14 cellular contexts compared by ENCODE assay signal in the genomic region with DNA sequence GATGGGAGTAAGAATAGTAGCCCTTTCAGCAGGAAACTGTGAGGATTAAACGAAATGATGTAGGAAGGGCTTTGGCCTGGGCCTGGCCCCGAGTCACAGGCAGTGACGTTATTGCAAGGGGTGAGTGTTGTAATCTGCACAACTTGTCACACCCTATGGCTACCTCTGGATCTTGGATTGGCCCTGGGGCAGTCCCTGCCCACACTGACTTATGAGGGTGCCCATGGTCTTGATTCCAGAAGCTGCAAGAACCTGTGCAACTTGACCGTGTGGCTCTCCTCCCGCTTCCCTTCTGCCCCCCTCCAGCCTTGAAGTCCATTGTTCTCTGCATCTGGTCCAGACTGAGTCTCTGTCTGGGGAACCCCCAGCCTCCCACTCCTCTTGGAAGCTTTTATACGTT. TPM values are rescaled to one million over a fixed set of nuclear protein-coding genes. Genes with fewer than 3 reads are reported as not detected.
A peak's percentile ranks its signal among the peaks of the same experiment; 100 is the strongest.
DNase-seq lines count a peak whose midpoint lies in the region; ATAC-seq, FAIRE-seq and TF ChIP-seq lines count a peak whose summit lies in the region.
"Had no signal": no experiment of that assay in that cellular context is flagged by ENCODE, and none has a peak within 500 bp of the region (broad histone marks: within the 10 kb centered on the region; RNA-seq: fewer than 3 reads in every experiment).

No MANE protein-coding gene starts in this region.

- H3K79me2 ChIP-seq in HepG2 (ENCODE audit: insufficient read depth, low read length) = no peaks in the 10 kb centered on the region

- no peak overlapping the region for H3K4me3 ChIP-seq in right lobe of liver
- H3K4me3 ChIP-seq in HepG2 (replicated peaks in 1 of 3; ENCODE audit: insufficient read depth in 1 of 3, low read depth in 2 of 3, low read length in 3 of 3) = no peak overlapping the region
- H3K4me3 ChIP-seq in heart left ventricle = peak overlapping the region in 8 of 12 donors; percentile 49 to 63 (median 54)
- peak overlapping the region in 2 of 4 donors; percentile 35 to 50 for H3K4me3 ChIP-seq in upper lobe of left lung
- H3K4me3 ChIP-seq: pancreas had no signal

- H3K36me3 ChIP-seq in right lobe of liver = no peaks in the 10 kb centered on the region
- no peaks in the 10 kb centered on the region for H3K36me3 ChIP-seq in HepG2 (replicated peaks in 1 of 2; ENCODE audit: control insufficient read depth in 1 of 2, insufficient read depth in 2 of 2, low read length in 2 of 2)
- no peaks in the 10 kb centered on the region for H3K36me3 ChIP-seq in heart left ventricle
- H3K36me3 ChIP-seq in upper lobe of left lung = peaks cover 0 to 3% (median 0%) of the 10 kb centered on the region in 4 donors
- H3K36me3 ChIP-seq: pancreas had no signal

- no peaks in the 10 kb centered on the region for H3K36me3 Mint-ChIP-seq in activated CD8-positive, alpha-beta T cell treated with anti-CD3 and anti-CD28 coated beads, Interleukin-2, amount 10 ng/mL, durations not matched to agents 7 days and 5 days (ENCODE audit: low read depth)

- 28% methylated on average over 4 of the region's 6 CpGs for WGBS in right lobe of liver (ENCODE audit: insufficient coverage, low coverage, low lambda C conversion rate, missing lambda C conversion rate)
- 26% methylated on average over 6 of the region's 6 CpGs for WGBS in HepG2 (ENCODE audit: low lambda C conversion rate)
- WGBS in heart left ventricle, 4 donors = 50 to 69% (median 51%) methylated on average over 6 of the region's 6 CpGs
- 40 to 50% methylated on average over 5 to 6 of the region's 6 CpGs for whole genome bisulfite sequencing in upper lobe of left lung, 2 donors

- CTCF ChIA-PET in HepG2 (lab: Yijun Ruan, JAX; ENCODE audit: low intra/inter-chr PET ratio, low total read pairs) = interaction anchor here (2.8 kb wide), 1 partner anchor 266 kb away, joined by 30 read pairs; no protein-coding TSS in a partner anchor
- CTCF ChIA-PET in activated CD8-positive, alpha-beta T cell treated with anti-CD3 and anti-CD28 coated beads, Interleukin-2, amount 10 ng/mL, durations not matched to agents 7 days and 5 days (lab: Charles Lee) = interaction anchor here (1.1 to 6.9 kb wide), 12 partner anchors 12 to 295 kb away, joined by 3 to 224 read pairs (median 20); a partner anchor contains a TSS

- BruUV-seq in HepG2 (replicated peaks; lab: Mats Ljungman, UMichigan) = no TSS peak

- TF ChIP-seq RAD21 in HepG2 (CRISPR knock-in tag; IDR thresholded peaks at IDR 0.05) = no peak

- POLR2A ChIA-PET in HepG2 (lab: Yijun Ruan, JAX) = no interaction called here
- POLR2A ChIA-PET in activated CD8-positive, alpha-beta T cell treated with anti-CD3 and anti-CD28 coated beads, Interleukin-2, amount 10 ng/mL, durations not matched to agents 7 days and 5 days (lab: Charles Lee) = interaction anchor here (2.8 to 3.0 kb wide), 2 partner anchors 10 to 35 kb away, joined by 12 to 30 read pairs; a partner anchor contains a TSS

- peak overlapping the region; percentile 60 for H3K4me3 Mint-ChIP-seq in activated CD8-positive, alpha-beta T cell treated with anti-CD3 and anti-CD28 coated beads, Interleukin-2, amount 10 ng/mL, durations not matched to agents 7 days and 5 days

- H2AFZ ChIP-seq in HepG2 (ENCODE audit: low read length) = no peak overlapping the region

- no peaks in the 10 kb centered on the region for H4K20me1 ChIP-seq in HepG2 (ENCODE audit: insufficient read depth, low read length)

- TF ChIP-seq CTCF in right lobe of liver (IDR thresholded peaks at IDR 0.05) (no peak), HepG2 (CRISPR knock-in tag; IDR thresholded peaks at IDR 0.05) (no peak), heart left ventricle (IDR thresholded peaks at IDR 0.05) (no peak), upper lobe of left lung (IDR thresholded peaks at IDR 0.05) (no peak)

- intact Hi-C loops in right lobe of liver (cut with DNase I) (loop anchor here (5.0 kb wide), 2 partner anchors 76 to 261 kb away; no protein-coding TSS in a partner anchor), HepG2 (cut with micrococcal nuclease; ENCODE audit: unreplicated experiment) (no loop called here), heart left ventricle (cut with DNase I) (loop anchor here (2.0 to 5.0 kb wide), 10 partner anchors 34 to 266 kb away; a partner anchor contains a TSS)

- H3K27ac ChIP-seq in right lobe of liver (no peak overlapping the region), HepG2 (ENCODE audit: extremely low read length, insufficient read depth, low read length) (no peak overlapping the region), heart left ventricle (peak overlapping the region; percentile 46 to 91 (median 74)), upper lobe of left lung (peak overlapping the region; percentile 65 to 87 (median 72))
- H3K27ac ChIP-seq: C4-2B, pancreas had no signal

- no peak overlapping the region for H3K9ac ChIP-seq in HepG2 (ENCODE audit: insufficient read depth, low read depth, low read length)

- peak overlapping the region; percentile 82 for H3K27ac Mint-ChIP-seq in activated CD8-positive, alpha-beta T cell treated with anti-CD3 and anti-CD28 coated beads, Interleukin-2, amount 10 ng/mL, durations not matched to agents 7 days and 5 days

- FAIRE-seq in HepG2 (lab: Jason Lieb, UNC) = no peak
- FAIRE-seq: colon, GM12892, pancreas had no signal

- peaks cover 66% of the 10 kb centered on the region for H3K4me1 Mint-ChIP-seq in activated CD8-positive, alpha-beta T cell treated with anti-CD3 and anti-CD28 coated beads, Interleukin-2, amount 10 ng/mL, durations not matched to agents 7 days and 5 days (ENCODE audit: low read depth)

- no peaks in the 10 kb centered on the region for H3K27me3 Mint-ChIP-seq in activated CD8-positive, alpha-beta T cell treated with anti-CD3 and anti-CD28 coated beads, Interleukin-2, amount 10 ng/mL, durations not matched to agents 7 days and 5 days (ENCODE audit: low read depth)

- H3K27me3 ChIP-seq in right lobe of liver (no peaks in the 10 kb centered on the region), HepG2 (ENCODE audit: control insufficient read depth in 1 of 2, insufficient read depth in 2 of 2, low read length in 2 of 2) (peaks cover 0 to 28% of the 10 kb centered on the region in 2 experiments; a peak in 4 of 5 replicates), heart left ventricle (no peaks in the 10 kb centered on the region), upper lobe of left lung (no peaks in the 10 kb centered on the region)
- H3K27me3 ChIP-seq: pancreas had no signal

- peaks cover 0 to 3% (median 0%) of the 10 kb centered on the region in 4 donors for H3K4me1 ChIP-seq in right lobe of liver
- peaks cover 19% of the 10 kb centered on the region for H3K4me1 ChIP-seq in HepG2 (ENCODE audit: insufficient read depth, low read length)
- peaks cover 0 to 72% (median 32%) of the 10 kb centered on the region in 12 donors for H3K4me1 ChIP-seq in heart left ventricle
- H3K4me1 ChIP-seq in upper lobe of left lung = peaks cover 29 to 44% (median 38%) of the 10 kb centered on the region in 4 donors

- no peaks in the 10 kb centered on the region for H3K9me3 Mint-ChIP-seq in activated CD8-positive, alpha-beta T cell treated with anti-CD3 and anti-CD28 coated beads, Interleukin-2, amount 10 ng/mL, durations not matched to agents 7 days and 5 days (ENCODE audit: insufficient read depth)

- TF ChIP-seq POLR2A in right lobe of liver (IDR thresholded peaks at IDR 0.05) (no peak), HepG2 (IDR thresholded peaks at IDR 0.05; ENCODE audit: insufficient read depth in 1 of 2, low read depth in 2 of 2, low read length in 2 of 2) (no peak), heart left ventricle (IDR thresholded peaks at IDR 0.05) (no peak), upper lobe of left lung (IDR thresholded peaks at IDR 0.05) (no peak)

- ATAC-seq in right lobe of liver (peak in 3 of 4 donors; percentile 5 to 27 (median 9)), HepG2 (no peak), heart left ventricle (peak; percentile 38 to 74 (median 71)), upper lobe of left lung (ENCODE audit: low FRiP score in 2 of 2) (peak; percentile 37 to 77), HG03521 (IDR thresholded peaks at IDR 0.05; ENCODE audit: unreplicated experiment) (no peak)
- no peak for ATAC-seq in activated CD8-positive, alpha-beta T cell treated with anti-CD3 and anti-CD28 coated beads, Interleukin-2, amount 10 ng/mL, durations not matched to agents 7 days and 5 days
- ATAC-seq: Panc1 had no signal

- TF ChIP-seq EP300 in HepG2 (IDR thresholded peaks at IDR 0.05; ENCODE audit: low read depth in 2 of 2, low read length in 2 of 2) (no peak), HepG2 (CRISPR knock-in tag; IDR thresholded peaks at IDR 0.05; ENCODE audit: borderline replicate concordance) (no peak), upper lobe of left lung (IDR thresholded peaks at IDR 0.05) (no peak)

- H3K4me2 ChIP-seq in HepG2 (ENCODE audit: low read depth, low read length) = no peak overlapping the region

- in situ Hi-C loops in HepG2 (cut with HindIII; ENCODE audit: extremely low pct_ligation_motif_present, low pct_unique_long_range_greater_than_20kb) = loop anchor here (5.0 kb wide), 1 partner anchor 271 kb away; no protein-coding TSS in a partner anchor

- H3K9me3 ChIP-seq in right lobe of liver (no peaks in the 10 kb centered on the region), HepG2 (ENCODE audit: low read length) (no peaks in the 10 kb centered on the region), heart left ventricle (no peaks in the 10 kb centered on the region), upper lobe of left lung (no peaks in the 10 kb centered on the region)
- H3K9me3 ChIP-seq: pancreas had no signal

- DNase-seq in right lobe of liver = no peak
- DNase-seq in HepG2 (ENCODE audit: low spot score) = no peak
- no peak for DNase-seq in activated CD8-positive, alpha-beta T cell treated with anti-CD3 and anti-CD28 coated beads, Interleukin-2, amount 10 ng/mL, durations not matched to agents 7 days and 5 days
- DNase-seq in heart left ventricle = peak in 4 of 5 donors; percentile 44 to 67 (median 55)
- DNase-seq in upper lobe of left lung = peak in 1 of 2 donors; percentile 51
- DNase-seq in NCI-H774 (lab: John Stamatoyannopoulos, UW) = no peak
- no peak for DNase-seq in NCI-H2107 treated with DMSO at 0.1 percent for 48 hours (lab: John Stamatoyannopoulos, UW; ENCODE audit: unreplicated experiment)
- DNase-seq: pancreas had no signal

RNA-seq across cellular contexts. Expression of a gene that starts 0.8 kb away (rescaled TPM):
- total RNA-seq in right lobe of liver (1 to 10 TPM; 1.5 to 4.4 (median 1.9) TPM), HepG2 (2016; rRNA removed; fragmentation: Illumina TruSeq; extraction: Trizol) (not detected in 2 replicates), heart left ventricle (10 to 100 TPM in 6 of 9 donors, 1 to 10 TPM in 3; 5.0 to 23.9 (median 11.2) TPM), upper lobe of left lung (10 to 100 TPM in 3 of 6 donors, 1 to 10 TPM in 3; 2.1 to 26.0 (median 10.7) TPM)
- not detected in 2 replicates for total RNA-seq in HepG2 (2016; cell fraction: cytosol; rRNA removed; fragmentation: Illumina TruSeq; extraction: Trizol; ENCODE audit: low read depth)
- total RNA-seq in HepG2 (2016; cell fraction: insoluble cytoplasmic fraction; rRNA removed; fragmentation: Illumina TruSeq; extraction: Trizol) = not detected in 2 replicates
- not detected in 2 replicates for total RNA-seq in HepG2 (2016; cell fraction: membrane; rRNA removed; fragmentation: Illumina TruSeq; extraction: Trizol)
- total RNA-seq in HepG2 (2016; cell fraction: nucleus; rRNA removed; fragmentation: Illumina TruSeq; extraction: Trizol) = not detected in 2 replicates
- polyA plus RNA-seq in HepG2 (2011; rRNA removed) (not detected in 2 replicates), heart left ventricle (1 to 10 TPM; 2.9 to 5.7 TPM)
- not detected in 2 replicates for polyA plus RNA-seq in HepG2 (2011; cell fraction: cytosol; rRNA removed)
- not detected in 2 replicates for polyA plus RNA-seq in HepG2 (2011; cell fraction: nucleus; rRNA removed)
- 0.13 and 0.25 TPM in 2 replicates for polyA plus RNA-seq in HepG2 (2012)
- polyA plus RNA-seq in HepG2 (2016; cell fraction: cytosol; fragmentation: Illumina TruSeq; extraction: Trizol; ENCODE audit: low read depth) = not detected in 2 replicates
- polyA plus RNA-seq in HepG2 (2016; cell fraction: insoluble cytoplasmic fraction; fragmentation: Illumina TruSeq; extraction: Trizol; ENCODE audit: low read depth) = not detected in 2 replicates
- not detected in 2 replicates for polyA plus RNA-seq in HepG2 (2016; cell fraction: membrane; fragmentation: Illumina TruSeq; extraction: Trizol; ENCODE audit: low read depth)
- polyA plus RNA-seq in HepG2 (2016; cell fraction: nucleus; fragmentation: Illumina TruSeq; extraction: Trizol; ENCODE audit: insufficient read depth, low read depth) = not detected in 2 replicates
- polyA minus RNA-seq in HepG2 (2011; rRNA and poly(A)+ RNA removed; ENCODE audit: low replicate concordance) = 0.33 TPM in 1 of 2 replicates, not detected in the other
- polyA minus RNA-seq in HepG2 (2011; cell fraction: cytosol; rRNA and poly(A)+ RNA removed) = not detected in 2 replicates
- polyA minus RNA-seq in HepG2 (2011; cell fraction: nucleus; rRNA and poly(A)+ RNA removed) = not detected in 2 replicates
- under 1 TPM; 0.26 to 0.29 TPM for total RNA-seq in activated CD8-positive, alpha-beta T cell treated with anti-CD3 and anti-CD28 coated beads, Interleukin-2, amount 10 ng/mL, durations not matched to agents 7 days and 5 days
- total RNA-seq: M059J had no signal

RNA-seq across cellular contexts. Expression of a gene that starts 10.1 kb away (rescaled TPM):
- total RNA-seq in right lobe of liver = 10 to 100 TPM; 34.8 to 54.8 (median 41.8) TPM
- 28.1 and 42.4 TPM in 2 replicates for total RNA-seq in HepG2 (2016; rRNA removed; fragmentation: Illumina TruSeq; extraction: Trizol)
- total RNA-seq in HepG2 (2016; cell fraction: cytosol; rRNA removed; fragmentation: Illumina TruSeq; extraction: Trizol; ENCODE audit: low read depth) = 7.6 TPM in 2 replicates
- total RNA-seq in HepG2 (2016; cell fraction: insoluble cytoplasmic fraction; rRNA removed; fragmentation: Illumina TruSeq; extraction: Trizol) = 29.9 and 40.7 TPM in 2 replicates
- 23.1 and 23.3 TPM in 2 replicates for total RNA-seq in HepG2 (2016; cell fraction: membrane; rRNA removed; fragmentation: Illumina TruSeq; extraction: Trizol)
- 16.1 and 19.9 TPM in 2 replicates for total RNA-seq in HepG2 (2016; cell fraction: nucleus; rRNA removed; fragmentation: Illumina TruSeq; extraction: Trizol)
- 11.0 and 11.3 TPM in 2 replicates for polyA plus RNA-seq in HepG2 (2011; rRNA removed)
- polyA plus RNA-seq in HepG2 (2011; cell fraction: cytosol; rRNA removed) = 6.2 and 9.3 TPM in 2 replicates
- polyA plus RNA-seq in HepG2 (2011; cell fraction: nucleus; rRNA removed) = 5.6 and 8.1 TPM in 2 replicates
- 13.0 and 15.4 TPM in 2 replicates for polyA plus RNA-seq in HepG2 (2012)
- 5.0 and 7.5 TPM in 2 replicates for polyA plus RNA-seq in HepG2 (2016; cell fraction: cytosol; fragmentation: Illumina TruSeq; extraction: Trizol; ENCODE audit: low read depth)
- polyA plus RNA-seq in HepG2 (2016; cell fraction: insoluble cytoplasmic fraction; fragmentation: Illumina TruSeq; extraction: Trizol; ENCODE audit: low read depth) = 23.5 and 26.8 TPM in 2 replicates
- 11.6 and 11.8 TPM in 2 replicates for polyA plus RNA-seq in HepG2 (2016; cell fraction: membrane; fragmentation: Illumina TruSeq; extraction: Trizol; ENCODE audit: low read depth)
- polyA plus RNA-seq in HepG2 (2016; cell fraction: nucleus; fragmentation: Illumina TruSeq; extraction: Trizol; ENCODE audit: insufficient read depth, low read depth) = 9.6 and 13.2 TPM in 2 replicates
- polyA minus RNA-seq in HepG2 (2011; rRNA and poly(A)+ RNA removed; ENCODE audit: low replicate concordance) = 16.9 and 18.8 TPM in 2 replicates
- polyA minus RNA-seq in HepG2 (2011; cell fraction: cytosol; rRNA and poly(A)+ RNA removed) = 8.3 and 10.7 TPM in 2 replicates
- 10.7 and 13.6 TPM in 2 replicates for polyA minus RNA-seq in HepG2 (2011; cell fraction: nucleus; rRNA and poly(A)+ RNA removed)
- total RNA-seq in activated CD8-positive, alpha-beta T cell treated with anti-CD3 and anti-CD28 coated beads, Interleukin-2, amount 10 ng/mL, durations not matched to agents 7 days and 5 days = 10 to 100 TPM; 22.2 to 26.0 TPM
- 100 to 1,000 TPM in 5 of 9 donors, 10 to 100 TPM in 4; 88.5 to 131 (median 103) TPM for total RNA-seq in heart left ventricle
- polyA plus RNA-seq in heart left ventricle = 100 to 1,000 TPM in 1 of 2 donors, 10 to 100 TPM in 1; 21.3 to 105 TPM
- 10 to 100 TPM; 20.3 to 54.6 (median 44.3) TPM for total RNA-seq in upper lobe of left lung

RNA-seq across cellular contexts. Expression of a gene that starts 35.1 kb away (rescaled TPM):
- total RNA-seq in right lobe of liver (10 to 100 TPM; 39.4 to 57.9 (median 43.8) TPM), HepG2 (2016; rRNA removed; fragmentation: Illumina TruSeq; extraction: Trizol) (46.5 and 57.5 TPM in 2 replicates), heart left ventricle (100 to 1,000 TPM in 4 of 9 donors, 10 to 100 TPM in 5; 63.1 to 174 (median 96.0) TPM), upper lobe of left lung (100 to 1,000 TPM in 1 of 6 donors, 10 to 100 TPM in 5; 59.4 to 151 (median 87.5) TPM)
- total RNA-seq in HepG2 (2016; cell fraction: cytosol; rRNA removed; fragmentation: Illumina TruSeq; extraction: Trizol; ENCODE audit: low read depth) = 7.7 and 8.6 TPM in 2 replicates
- 44.4 and 53.9 TPM in 2 replicates for total RNA-seq in HepG2 (2016; cell fraction: insoluble cytoplasmic fraction; rRNA removed; fragmentation: Illumina TruSeq; extraction: Trizol)
- total RNA-seq in HepG2 (2016; cell fraction: membrane; rRNA removed; fragmentation: Illumina TruSeq; extraction: Trizol) = 23.5 and 25.7 TPM in 2 replicates
- 61.2 and 73.5 TPM in 2 replicates for total RNA-seq in HepG2 (2016; cell fraction: nucleus; rRNA removed; fragmentation: Illumina TruSeq; extraction: Trizol)
- polyA plus RNA-seq in HepG2 (2011; rRNA removed) (90.3 and 97.1 TPM in 2 replicates), heart left ventricle (10 to 100 TPM; 56.8 to 59.1 TPM)
- 44.7 and 66.5 TPM in 2 replicates for polyA plus RNA-seq in HepG2 (2011; cell fraction: cytosol; rRNA removed)
- polyA plus RNA-seq in HepG2 (2011; cell fraction: nucleus; rRNA removed) = 267 and 277 TPM in 2 replicates
- polyA plus RNA-seq in HepG2 (2012) = 44.3 and 49.8 TPM in 2 replicates
- polyA plus RNA-seq in HepG2 (2016; cell fraction: cytosol; fragmentation: Illumina TruSeq; extraction: Trizol; ENCODE audit: low read depth) = 8.6 and 10.7 TPM in 2 replicates
- 46.9 and 52.3 TPM in 2 replicates for polyA plus RNA-seq in HepG2 (2016; cell fraction: insoluble cytoplasmic fraction; fragmentation: Illumina TruSeq; extraction: Trizol; ENCODE audit: low read depth)
- polyA plus RNA-seq in HepG2 (2016; cell fraction: membrane; fragmentation: Illumina TruSeq; extraction: Trizol; ENCODE audit: low read depth) = 20.4 and 27.3 TPM in 2 replicates
- 113 TPM in 2 replicates for polyA plus RNA-seq in HepG2 (2016; cell fraction: nucleus; fragmentation: Illumina TruSeq; extraction: Trizol; ENCODE audit: insufficient read depth, low read depth)
- 120 and 133 TPM in 2 replicates for polyA minus RNA-seq in HepG2 (2011; rRNA and poly(A)+ RNA removed; ENCODE audit: low replicate concordance)
- polyA minus RNA-seq in HepG2 (2011; cell fraction: cytosol; rRNA and poly(A)+ RNA removed) = 27.7 and 33.0 TPM in 2 replicates
- polyA minus RNA-seq in HepG2 (2011; cell fraction: nucleus; rRNA and poly(A)+ RNA removed) = 76.1 and 82.6 TPM in 2 replicates
- 10 to 100 TPM; 65.7 to 65.8 TPM for total RNA-seq in activated CD8-positive, alpha-beta T cell treated with anti-CD3 and anti-CD28 coated beads, Interleukin-2, amount 10 ng/mL, durations not matched to agents 7 days and 5 days

RNA-seq across cellular contexts. Expression of a gene that starts 54.1 kb away (rescaled TPM):
- total RNA-seq in right lobe of liver = 10 to 100 TPM in 4 of 6 experiments, 1 to 10 TPM in 2; 6.3 to 22.1 (median 14.9) TPM
- total RNA-seq in HepG2 (2016; rRNA removed; fragmentation: Illumina TruSeq; extraction: Trizol) = 54.1 and 74.9 TPM in 2 replicates
- total RNA-seq in HepG2 (2016; cell fraction: cytosol; rRNA removed; fragmentation: Illumina TruSeq; extraction: Trizol; ENCODE audit: low read depth) = 12.0 TPM in 2 replicates
- 54.7 and 81.4 TPM in 2 replicates for total RNA-seq in HepG2 (2016; cell fraction: insoluble cytoplasmic fraction; rRNA removed; fragmentation: Illumina TruSeq; extraction: Trizol)
- 35.9 and 36.6 TPM in 2 replicates for total RNA-seq in HepG2 (2016; cell fraction: membrane; rRNA removed; fragmentation: Illumina TruSeq; extraction: Trizol)
- 23.2 and 24.6 TPM in 2 replicates for total RNA-seq in HepG2 (2016; cell fraction: nucleus; rRNA removed; fragmentation: Illumina TruSeq; extraction: Trizol)
- polyA plus RNA-seq in HepG2 (2011; rRNA removed) = 6.0 and 6.1 TPM in 2 replicates
- polyA plus RNA-seq in HepG2 (2011; cell fraction: cytosol; rRNA removed) = 9.3 and 10.6 TPM in 2 replicates
- polyA plus RNA-seq in HepG2 (2011; cell fraction: nucleus; rRNA removed) = 10.6 and 11.6 TPM in 2 replicates
- 23.3 and 24.2 TPM in 2 replicates for polyA plus RNA-seq in HepG2 (2012)
- 11.3 and 13.9 TPM in 2 replicates for polyA plus RNA-seq in HepG2 (2016; cell fraction: cytosol; fragmentation: Illumina TruSeq; extraction: Trizol; ENCODE audit: low read depth)
- polyA plus RNA-seq in HepG2 (2016; cell fraction: insoluble cytoplasmic fraction; fragmentation: Illumina TruSeq; extraction: Trizol; ENCODE audit: low read depth) = 76.4 and 81.8 TPM in 2 replicates
- 25.0 and 27.1 TPM in 2 replicates for polyA plus RNA-seq in HepG2 (2016; cell fraction: membrane; fragmentation: Illumina TruSeq; extraction: Trizol; ENCODE audit: low read depth)
- polyA plus RNA-seq in HepG2 (2016; cell fraction: nucleus; fragmentation: Illumina TruSeq; extraction: Trizol; ENCODE audit: insufficient read depth, low read depth) = 37.8 and 39.9 TPM in 2 replicates
- polyA minus RNA-seq in HepG2 (2011; rRNA and poly(A)+ RNA removed; ENCODE audit: low replicate concordance) = 8.0 and 21.3 TPM in 2 replicates
- polyA minus RNA-seq in HepG2 (2011; cell fraction: cytosol; rRNA and poly(A)+ RNA removed) = 8.3 and 13.9 TPM in 2 replicates
- 9.8 and 11.8 TPM in 2 replicates for polyA minus RNA-seq in HepG2 (2011; cell fraction: nucleus; rRNA and poly(A)+ RNA removed)
- total RNA-seq in activated CD8-positive, alpha-beta T cell treated with anti-CD3 and anti-CD28 coated beads, Interleukin-2, amount 10 ng/mL, durations not matched to agents 7 days and 5 days = 10 to 100 TPM; 34.9 to 41.0 TPM
- 10 to 100 TPM; 14.1 to 43.0 (median 26.1) TPM for total RNA-seq in heart left ventricle
- 10 to 100 TPM; 13.6 to 16.1 TPM for polyA plus RNA-seq in heart left ventricle
- total RNA-seq in upper lobe of left lung = 10 to 100 TPM; 21.6 to 37.5 (median 31.7) TPM

Comparison
In these comparisons a context has a peak if more than half of its experiments do, and no peak if none do; other contexts are left out.
1. ATAC-seq: peak in right lobe of liver (3 of 4), heart left ventricle (4 of 4) and upper lobe of left lung (2 of 2); none in HepG2 (single experiment), activated CD8-positive, alpha-beta T cell treated with anti-CD3 and anti-CD28 coated beads, Interleukin-2, amount 10 ng/mL, durations not matched to agents 7 days and 5 days (single experiment) and HG03521 (single experiment).
2. DNase-seq: peak in heart left ventricle (4 of 5); none in right lobe of liver (0 of 3), HepG2 (single experiment), activated CD8-positive, alpha-beta T cell treated with anti-CD3 and anti-CD28 coated beads, Interleukin-2, amount 10 ng/mL, durations not matched to agents 7 days and 5 days (single experiment), NCI-H774 (single experiment) and NCI-H2107 treated with DMSO at 0.1 percent for 48 hours (single experiment).
3. H3K27ac ChIP-seq: peak in heart left ventricle (12 of 12) and upper lobe of left lung (4 of 4); none in right lobe of liver (0 of 3) and HepG2 (single experiment).
4. H3K4me3 ChIP-seq: peak in heart left ventricle (8 of 12); none in right lobe of liver (0 of 3) and HepG2 (0 of 3).